In genomic region chr5:10233505-10233904, GRCh38 we compare ENCODE assay signal across 8 cellular contexts. TPM values are rescaled to one million over a fixed set of nuclear protein-coding genes. Genes with fewer than 3 reads are reported as not detected.
DNase-seq lines count a peak whose midpoint lies in the region; ATAC-seq and TF ChIP-seq lines count a peak whose summit lies in the region.

No MANE protein-coding gene starts in this region.

- ATAC-seq in GM21515 (IDR thresholded peaks at IDR 0.05; ENCODE audit: unreplicated experiment) (no peak), GM19035 (IDR thresholded peaks at IDR 0.05; ENCODE audit: unreplicated experiment) (no peak)

- CTCF ChIA-PET in A673 (lab: Charles Lee) (no interaction called here), HEK293 (lab: Yijun Ruan, JAX) (interaction anchor here (0.8 to 1.1 kb wide), 3 partner anchors 9 to 32 kb away, joined by 3 to 4 read pairs (median 3); partner anchors contain the start of gene ATPSCKMT)

- H3K4me1 ChIP-seq in A673 (ENCODE audit: insufficient read depth, low read length, poor library complexity, severe bottlenecking) (peaks cover 9% of the 10 kb centered on the region), HEK293 (ENCODE audit: control insufficient read depth, insufficient read depth, low read length) (no peaks in the 10 kb centered on the region)

- TF ChIP-seq CTCF in A673 (conservative IDR thresholded peaks at IDR 0.05; ENCODE audit: low read depth, low read length) (peak; percentile 40; the same call in 1 of the 2 replicates), HEK293 (tag by site-specific recombination; IDR thresholded peaks at IDR 0.05) (0 out of 2 replicates have a peak, but pooled peaks have one; percentile 28)

- peaks cover 17% of the 10 kb centered on the region for H3K36me3 ChIP-seq in A673 (ENCODE audit: insufficient read depth, low read length, poor library complexity, severe bottlenecking)
- peaks cover 13 to 14% of the 10 kb centered on the region in 2 experiments for H3K36me3 ChIP-seq in HEK293 (ENCODE audit: control insufficient read depth in 2 of 2, insufficient read depth in 1 of 2, low read length in 2 of 2)

- H3K4me3 ChIP-seq in A673 (ENCODE audit: low read depth, low read length, poor library complexity, severe bottlenecking) (no peak overlapping the region), HEK293 (ENCODE audit: low read depth, low read length) (no peak overlapping the region)

- H3K9me3 ChIP-seq in A673 (ENCODE audit: low read depth, low read length, poor library complexity, severe bottlenecking) = no peaks in the 10 kb centered on the region
- no peaks in the 10 kb centered on the region for H3K9me3 ChIP-seq in HEK293 (ENCODE audit: control insufficient read depth, insufficient read depth, low read depth, low read length)

- DNase-seq in A673 (ENCODE audit: low spot score) (peak; percentile 74), SW 1271 (lab: John Stamatoyannopoulos, UW) (peak; percentile 6 to 22), iPS-NIHi7 (ENCODE audit: extremely low spot score) (peak; percentile 44), NOMO-1 treated with dmso at 0.1 percent for 144 hours (lab: John Stamatoyannopoulos, UW; ENCODE audit: unreplicated experiment) (no peak)
- no peak for DNase-seq in stimulated activated CD4-positive, alpha-beta T cell treated with anti-CD3 and anti-CD28 coated beads, Interleukin-2, amount 100 ng/mL, for 24 hours

- no peaks in the 10 kb centered on the region for H3K27me3 ChIP-seq in A673 (replicated peaks; ENCODE audit: insufficient read depth, low read depth, low read length, poor library complexity)

- intact Hi-C loops in A673 (cut with micrococcal nuclease; ENCODE audit: unreplicated experiment) = no loop called here

- BruUV-seq in A673 (replicated peaks; lab: Mats Ljungman, UMichigan) = no TSS peak

- H3K27ac ChIP-seq in A673 (ENCODE audit: low read depth, low read length, poor library complexity, severe bottlenecking) (peak overlapping the region; percentile 62), HEK293 (ENCODE audit: extremely low read depth, low read depth, low read length) (no peak overlapping the region)

- POLR2A ChIA-PET in A673 (lab: Charles Lee; ENCODE audit: low non-redundant PET) (no interaction called here), HEK293 (lab: Yijun Ruan, JAX) (interaction anchor here (0.5 to 2.1 kb wide), 2 partner anchors 17 to 35 kb away, joined by 3 to 7 read pairs; partner anchors contain the start of genes ATPSCKMT and CCT5)

TF ChIP-seq in HEK293, 187 proteins besides CTCF, POLR2A, EP300 and RAD21 (continues in another document):
- 0 out of 2 replicates have a peak, but pooled peaks have one; percentile 69 for TF ChIP-seq ZNF660 (tag by site-specific recombination; IDR thresholded peaks at IDR 0.05)
- TF ChIP-seq ZEB2 (tag by site-specific recombination; IDR thresholded peaks at IDR 0.05) = peak; percentile 31; the same call in 1 of the 2 replicates
- TF ChIP-seq ZNF48 (tag by site-specific recombination; IDR thresholded peaks at IDR 0.05) = no peak
- 0 out of 2 replicates have a peak, but pooled peaks have one; percentile 38 for TF ChIP-seq ZNF184 (tag by site-specific recombination; IDR thresholded peaks at IDR 0.05)
- TF ChIP-seq ZNF10 (tag by site-specific recombination; IDR thresholded peaks at IDR 0.05) = 0 out of 2 replicates have a peak, but pooled peaks have one; percentile 34
- TF ChIP-seq ZSCAN5A (tag by site-specific recombination; IDR thresholded peaks at IDR 0.05) = no peak
- no peak for TF ChIP-seq ZNF830 (tag by site-specific recombination; IDR thresholded peaks at IDR 0.05; ENCODE audit: low read depth)
- TF ChIP-seq REST (tag by site-specific recombination; IDR thresholded peaks at IDR 0.05) = no peak
- no peak for TF ChIP-seq MZF1 (tag by site-specific recombination; IDR thresholded peaks at IDR 0.05; ENCODE audit: borderline replicate concordance)
- TF ChIP-seq ZNF561 (tag by site-specific recombination; IDR thresholded peaks at IDR 0.05; ENCODE audit: borderline replicate concordance) = 0 out of 2 replicates have a peak, but pooled peaks have one; percentile 44
- 0 out of 2 replicates have a peak, but pooled peaks have one; percentile 56 for TF ChIP-seq ZNF513 (tag by site-specific recombination; IDR thresholded peaks at IDR 0.05)
- no peak for TF ChIP-seq ZNF664 (tag by site-specific recombination; IDR thresholded peaks at IDR 0.05)
- TF ChIP-seq SCRT2 (tag by site-specific recombination; IDR thresholded peaks at IDR 0.05) = peak; percentile 91
- TF ChIP-seq ZNF629 (tag by site-specific recombination; IDR thresholded peaks at IDR 0.05) = peak; percentile 42; the same call in 1 of the 2 replicates
- no peak for TF ChIP-seq GLI2 (tag by site-specific recombination; IDR thresholded peaks at IDR 0.05; ENCODE audit: borderline replicate concordance, low read depth)
- no peak for TF ChIP-seq ZNF19 (tag by site-specific recombination; IDR thresholded peaks at IDR 0.05; ENCODE audit: low read depth)
- TF ChIP-seq ZNF341 (tag by site-specific recombination; IDR thresholded peaks at IDR 0.05; ENCODE audit: low read depth) = no peak
- peak; percentile 78 for TF ChIP-seq SCRT1 (tag by site-specific recombination; IDR thresholded peaks at IDR 0.05; ENCODE audit: borderline replicate concordance)
- TF ChIP-seq OSR2 (tag by site-specific recombination; IDR thresholded peaks at IDR 0.05) = 0 out of 2 replicates have a peak, but pooled peaks have one; percentile 26

RNA-seq across cellular contexts. Expression of gene ATPSCKMT, which starts 16.2 kb away (rescaled TPM):
- 34.8 and 36.6 TPM in 2 replicates for total RNA-seq in A673 (2021)

RNA-seq across cellular contexts. Expression of gene CCT5, which starts 16.6 kb away (rescaled TPM):
- 651 and 675 TPM in 2 replicates for total RNA-seq in A673 (2021)

Comparison
In these comparisons a context has a peak if more than half of its experiments do, and no peak if none do; other contexts are left out.
1. DNase-seq: peak in A673 (single experiment), SW 1271 (2 of 2) and iPS-NIHi7 (single experiment); none in stimulated activated CD4-positive, alpha-beta T cell treated with anti-CD3 and anti-CD28 coated beads, Interleukin-2, amount 100 ng/mL, for 24 hours (0 of 2) and NOMO-1 treated with dmso at 0.1 percent for 144 hours (single experiment).